10 cellular contexts compared by ENCODE assay signal in the genomic region with DNA sequence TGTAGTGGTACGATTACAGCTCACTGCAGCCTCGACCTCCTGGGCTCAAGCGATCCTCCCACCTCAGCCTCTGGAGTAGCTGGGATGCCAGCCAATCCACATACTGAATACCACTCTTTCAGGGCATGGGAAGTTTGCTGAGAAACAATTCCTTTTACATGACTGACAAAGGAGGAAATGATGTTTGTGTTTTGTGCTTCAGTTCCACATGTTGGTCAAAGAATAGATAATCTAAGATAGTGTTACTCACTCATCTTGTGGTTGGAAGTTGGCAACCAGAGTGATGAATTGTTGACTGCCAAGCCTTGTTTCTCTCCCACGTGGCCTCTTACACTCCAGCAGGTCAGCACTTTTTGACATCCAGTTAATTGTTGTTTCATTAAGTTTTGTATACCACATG. TPM values are rescaled to one million over a fixed set of nuclear protein-coding genes. Genes with fewer than 3 reads are reported as not detected.
A peak's percentile ranks its signal among the peaks of the same experiment; 100 is the strongest.
DNase-seq lines count a peak whose midpoint lies in the region; ATAC-seq and TF ChIP-seq lines count a peak whose summit lies in the region.
"Had no signal": no experiment of that assay in that cellular context is flagged by ENCODE, and none has a peak within 500 bp of the region (broad histone marks: within the 10 kb centered on the region; RNA-seq: fewer than 3 reads in every experiment).

No MANE protein-coding gene starts in this region.

- peak overlapping the region; percentile 32 for H3K4me3 Mint-ChIP-seq in activated naive CD8-positive, alpha-beta T cell
- H3K4me3 Mint-ChIP-seq in activated naive CD8-positive, alpha-beta T cell treated with anti-CD3 and anti-CD28 coated beads for 36 hours, result no peak overlapping the region
- no peak overlapping the region for H3K4me3 Mint-ChIP-seq in activated CD8-positive, alpha-beta T cell treated with anti-CD3 and anti-CD28 coated beads, Interleukin-2, amount 10 ng/mL, durations not matched to agents 7 days and 5 days
- no peak overlapping the region for H3K4me3 Mint-ChIP-seq in stimulated activated effector memory CD8-positive, alpha-beta T cell treated with anti-CD3 and anti-CD28 coated beads, Interleukin-12 subunit alpha, Interleukin-12 subunit beta, amount 100 ng/mL, for 72 hours
- H3K4me3 Mint-ChIP-seq in endothelial cell (ENCODE audit: unreplicated experiment), result no peak overlapping the region
- H3K4me3 Mint-ChIP-seq: B cell had no signal

- peaks cover 0 to 5% (median 0%) of the 10 kb centered on the region in 4 donors for H3K27me3 ChIP-seq in esophagus squamous epithelium

- TF ChIP-seq CTCF in esophagus squamous epithelium (IDR thresholded peaks at IDR 0.05) (no peak), endothelial cell (IDR thresholded peaks at IDR 0.05; ENCODE audit: unreplicated experiment) (no peak)

- peak overlapping the region; percentile 70 for H3K27ac Mint-ChIP-seq in activated naive CD8-positive, alpha-beta T cell
- H3K27ac Mint-ChIP-seq in activated naive CD8-positive, alpha-beta T cell treated with anti-CD3 and anti-CD28 coated beads for 36 hours, result no peak overlapping the region
- H3K27ac Mint-ChIP-seq in activated CD8-positive, alpha-beta T cell treated with anti-CD3 and anti-CD28 coated beads, Interleukin-2, amount 10 ng/mL, durations not matched to agents 7 days and 5 days, result no peak overlapping the region
- peak overlapping the region; percentile 51 for H3K27ac Mint-ChIP-seq in stimulated activated effector memory CD8-positive, alpha-beta T cell treated with anti-CD3 and anti-CD28 coated beads, Interleukin-12 subunit alpha, Interleukin-12 subunit beta, amount 100 ng/mL, for 72 hours
- H3K27ac Mint-ChIP-seq in endothelial cell (ENCODE audit: unreplicated experiment), result no peak overlapping the region
- H3K27ac Mint-ChIP-seq: B cell had no signal

- no peaks in the 10 kb centered on the region for H3K9me3 ChIP-seq in esophagus squamous epithelium

- H3K9me3 Mint-ChIP-seq in activated naive CD8-positive, alpha-beta T cell (ENCODE audit: low read depth), result no peaks in the 10 kb centered on the region
- H3K9me3 Mint-ChIP-seq in activated naive CD8-positive, alpha-beta T cell treated with anti-CD3 and anti-CD28 coated beads for 36 hours, result peaks cover 3% of the 10 kb centered on the region
- no peaks in the 10 kb centered on the region for H3K9me3 Mint-ChIP-seq in activated CD8-positive, alpha-beta T cell treated with anti-CD3 and anti-CD28 coated beads, Interleukin-2, amount 10 ng/mL, durations not matched to agents 7 days and 5 days (ENCODE audit: insufficient read depth)
- no peaks in the 10 kb centered on the region for H3K9me3 Mint-ChIP-seq in stimulated activated effector memory CD8-positive, alpha-beta T cell treated with anti-CD3 and anti-CD28 coated beads, Interleukin-12 subunit alpha, Interleukin-12 subunit beta, amount 100 ng/mL, for 72 hours
- H3K9me3 Mint-ChIP-seq in endothelial cell (ENCODE audit: unreplicated experiment), result peaks cover 13% of the 10 kb centered on the region

- no peak for ATAC-seq in activated CD8-positive, alpha-beta T cell treated with anti-CD3 and anti-CD28 coated beads, Interleukin-2, amount 10 ng/mL, durations not matched to agents 7 days and 5 days
- ATAC-seq in stimulated activated effector memory CD8-positive, alpha-beta T cell treated with anti-CD3 and anti-CD28 coated beads, Interleukin-12 subunit alpha, Interleukin-12 subunit beta, amount 100 ng/mL, for 72 hours, result peak; percentile 86

- H3K27me3 Mint-ChIP-seq in activated naive CD8-positive, alpha-beta T cell, result no peaks in the 10 kb centered on the region
- H3K27me3 Mint-ChIP-seq in activated naive CD8-positive, alpha-beta T cell treated with anti-CD3 and anti-CD28 coated beads for 36 hours, result no peaks in the 10 kb centered on the region
- H3K27me3 Mint-ChIP-seq in activated CD8-positive, alpha-beta T cell treated with anti-CD3 and anti-CD28 coated beads, Interleukin-2, amount 10 ng/mL, durations not matched to agents 7 days and 5 days (ENCODE audit: low read depth), result no peaks in the 10 kb centered on the region
- H3K27me3 Mint-ChIP-seq in endothelial cell (ENCODE audit: unreplicated experiment), result no peaks in the 10 kb centered on the region

- intact Hi-C loops in esophagus squamous epithelium (cut with DNase I), result no loop called here

- no peak overlapping the region for H3K4me3 ChIP-seq in esophagus squamous epithelium
- H3K4me3 ChIP-seq: dorsolateral prefrontal cortex had no signal

- CTCF ChIA-PET in activated CD8-positive, alpha-beta T cell treated with anti-CD3 and anti-CD28 coated beads, Interleukin-2, amount 10 ng/mL, durations not matched to agents 7 days and 5 days (lab: Charles Lee), result interaction anchor here (1.2 to 1.4 kb wide), 2 partner anchors 10 to 341 kb away, joined by 3 to 4 read pairs; no protein-coding TSS in a partner anchor

- H3K36me3 ChIP-seq in esophagus squamous epithelium, result no peaks in the 10 kb centered on the region

- peaks cover 35% of the 10 kb centered on the region for H3K4me1 Mint-ChIP-seq in activated naive CD8-positive, alpha-beta T cell (ENCODE audit: low read depth)
- peaks cover 31% of the 10 kb centered on the region for H3K4me1 Mint-ChIP-seq in activated naive CD8-positive, alpha-beta T cell treated with anti-CD3 and anti-CD28 coated beads for 36 hours
- peaks cover 28% of the 10 kb centered on the region for H3K4me1 Mint-ChIP-seq in activated CD8-positive, alpha-beta T cell treated with anti-CD3 and anti-CD28 coated beads, Interleukin-2, amount 10 ng/mL, durations not matched to agents 7 days and 5 days (ENCODE audit: low read depth)
- H3K4me1 Mint-ChIP-seq in stimulated activated effector memory CD8-positive, alpha-beta T cell treated with anti-CD3 and anti-CD28 coated beads, Interleukin-12 subunit alpha, Interleukin-12 subunit beta, amount 100 ng/mL, for 72 hours, result peaks cover 32% of the 10 kb centered on the region
- no peaks in the 10 kb centered on the region for H3K4me1 Mint-ChIP-seq in endothelial cell (ENCODE audit: unreplicated experiment)
- H3K4me1 Mint-ChIP-seq: B cell had no signal

- peaks cover 5% of the 10 kb centered on the region for H3K36me3 Mint-ChIP-seq in activated naive CD8-positive, alpha-beta T cell
- H3K36me3 Mint-ChIP-seq in activated naive CD8-positive, alpha-beta T cell treated with anti-CD3 and anti-CD28 coated beads for 36 hours, result no peaks in the 10 kb centered on the region
- H3K36me3 Mint-ChIP-seq in activated CD8-positive, alpha-beta T cell treated with anti-CD3 and anti-CD28 coated beads, Interleukin-2, amount 10 ng/mL, durations not matched to agents 7 days and 5 days (ENCODE audit: low read depth), result no peaks in the 10 kb centered on the region
- H3K36me3 Mint-ChIP-seq in stimulated activated effector memory CD8-positive, alpha-beta T cell treated with anti-CD3 and anti-CD28 coated beads, Interleukin-12 subunit alpha, Interleukin-12 subunit beta, amount 100 ng/mL, for 72 hours, result no peaks in the 10 kb centered on the region
- peaks cover 6% of the 10 kb centered on the region for H3K36me3 Mint-ChIP-seq in endothelial cell (ENCODE audit: low read depth, unreplicated experiment)

- POLR2A ChIA-PET in activated CD8-positive, alpha-beta T cell treated with anti-CD3 and anti-CD28 coated beads, Interleukin-2, amount 10 ng/mL, durations not matched to agents 7 days and 5 days (lab: Charles Lee), result no interaction called here

- WGBS in esophagus squamous epithelium, 2 donors, result 47 to 57% methylated on average over 4 of the region's 4 CpGs

- H3K4me1 ChIP-seq in esophagus squamous epithelium, result no peaks in the 10 kb centered on the region

- no peak for DNase-seq in activated naive CD8-positive, alpha-beta T cell treated with anti-CD3 and anti-CD28 coated beads for 36 hours
- DNase-seq in activated CD8-positive, alpha-beta T cell treated with anti-CD3 and anti-CD28 coated beads, Interleukin-2, amount 10 ng/mL, durations not matched to agents 7 days and 5 days, result peak; percentile 26
- DNase-seq in stimulated activated effector memory CD8-positive, alpha-beta T cell treated with anti-CD3 and anti-CD28 coated beads, Interleukin-12 subunit alpha, Interleukin-12 subunit beta, amount 100 ng/mL, for 72 hours (ENCODE audit: low spot score in 2 of 2), result peak in 1 of 2 donors; percentile 45
- DNase-seq in esophagus squamous epithelium (lab: John Stamatoyannopoulos, UW) (no peak), endothelial cell (ENCODE audit: low spot score) (no peak)
- DNase-seq: dorsolateral prefrontal cortex, mesendoderm, NCI-H2107 had no signal

- no peak overlapping the region for H3K27ac ChIP-seq in esophagus squamous epithelium
- H3K27ac ChIP-seq: dorsolateral prefrontal cortex had no signal

- TF ChIP-seq POLR2A in esophagus squamous epithelium (IDR thresholded peaks at IDR 0.05), result no peak

RNA-seq across cellular contexts. Expression of gene MBD3L2B, which starts 7.6 kb away (rescaled TPM):
- total RNA-seq in activated naive CD8-positive, alpha-beta T cell treated with anti-CD3 and anti-CD28 coated beads for 36 hours, result not detected
- total RNA-seq in activated CD8-positive, alpha-beta T cell treated with anti-CD3 and anti-CD28 coated beads, Interleukin-2, amount 10 ng/mL, durations not matched to agents 7 days and 5 days, result not detected
- total RNA-seq in esophagus squamous epithelium (not detected), endothelial cell (ENCODE audit: unreplicated experiment) (not detected)
- total RNA-seq: B cell, dorsolateral prefrontal cortex had no signal

RNA-seq across cellular contexts. Expression of gene MBD3L5, which starts 16.7 kb away (rescaled TPM):
- not detected for total RNA-seq in activated naive CD8-positive, alpha-beta T cell treated with anti-CD3 and anti-CD28 coated beads for 36 hours
- not detected for total RNA-seq in activated CD8-positive, alpha-beta T cell treated with anti-CD3 and anti-CD28 coated beads, Interleukin-2, amount 10 ng/mL, durations not matched to agents 7 days and 5 days
- total RNA-seq in esophagus squamous epithelium, result not detected
- not detected for total RNA-seq in endothelial cell (ENCODE audit: unreplicated experiment)
- total RNA-seq: B cell, dorsolateral prefrontal cortex had no signal

RNA-seq across cellular contexts. Expression of gene MBD3L4, which starts 26.3 kb away (rescaled TPM):
- not detected for total RNA-seq in activated naive CD8-positive, alpha-beta T cell treated with anti-CD3 and anti-CD28 coated beads for 36 hours
- not detected for total RNA-seq in activated CD8-positive, alpha-beta T cell treated with anti-CD3 and anti-CD28 coated beads, Interleukin-2, amount 10 ng/mL, durations not matched to agents 7 days and 5 days
- total RNA-seq in esophagus squamous epithelium (not detected), endothelial cell (ENCODE audit: unreplicated experiment) (not detected)
- total RNA-seq: B cell, dorsolateral prefrontal cortex had no signal

RNA-seq across cellular contexts. Expression of gene MBD3L2, which starts 35.4 kb away (rescaled TPM):
- not detected for total RNA-seq in activated naive CD8-positive, alpha-beta T cell treated with anti-CD3 and anti-CD28 coated beads for 36 hours
- total RNA-seq in activated CD8-positive, alpha-beta T cell treated with anti-CD3 and anti-CD28 coated beads, Interleukin-2, amount 10 ng/mL, durations not matched to agents 7 days and 5 days, result not detected
- total RNA-seq in esophagus squamous epithelium (not detected), endothelial cell (ENCODE audit: unreplicated experiment) (not detected)
- total RNA-seq: B cell, dorsolateral prefrontal cortex had no signal

RNA-seq across cellular contexts. Expression of gene MBD3L3, which starts 44.8 kb away (rescaled TPM):
- not detected for total RNA-seq in activated naive CD8-positive, alpha-beta T cell treated with anti-CD3 and anti-CD28 coated beads for 36 hours
- total RNA-seq in activated CD8-positive, alpha-beta T cell treated with anti-CD3 and anti-CD28 coated beads, Interleukin-2, amount 10 ng/mL, durations not matched to agents 7 days and 5 days, result not detected
- total RNA-seq in esophagus squamous epithelium (not detected), endothelial cell (ENCODE audit: unreplicated experiment) (not detected)
- total RNA-seq: B cell, dorsolateral prefrontal cortex had no signal

Comparison
In these comparisons a context has a peak if more than half of its experiments do, and no peak if none do; other contexts are left out.
1. H3K27ac Mint-ChIP-seq: peak in activated naive CD8-positive, alpha-beta T cell (single experiment) and stimulated activated effector memory CD8-positive, alpha-beta T cell treated with anti-CD3 and anti-CD28 coated beads, Interleukin-12 subunit alpha, Interleukin-12 subunit beta, amount 100 ng/mL, for 72 hours (single experiment); none in activated naive CD8-positive, alpha-beta T cell treated with anti-CD3 and anti-CD28 coated beads for 36 hours (single experiment), activated CD8-positive, alpha-beta T cell treated with anti-CD3 and anti-CD28 coated beads, Interleukin-2, amount 10 ng/mL, durations not matched to agents 7 days and 5 days (single experiment) and endothelial cell (single experiment).